Comparison of ENCODE assay signal across 1 cellular context in the genomic region with DNA sequence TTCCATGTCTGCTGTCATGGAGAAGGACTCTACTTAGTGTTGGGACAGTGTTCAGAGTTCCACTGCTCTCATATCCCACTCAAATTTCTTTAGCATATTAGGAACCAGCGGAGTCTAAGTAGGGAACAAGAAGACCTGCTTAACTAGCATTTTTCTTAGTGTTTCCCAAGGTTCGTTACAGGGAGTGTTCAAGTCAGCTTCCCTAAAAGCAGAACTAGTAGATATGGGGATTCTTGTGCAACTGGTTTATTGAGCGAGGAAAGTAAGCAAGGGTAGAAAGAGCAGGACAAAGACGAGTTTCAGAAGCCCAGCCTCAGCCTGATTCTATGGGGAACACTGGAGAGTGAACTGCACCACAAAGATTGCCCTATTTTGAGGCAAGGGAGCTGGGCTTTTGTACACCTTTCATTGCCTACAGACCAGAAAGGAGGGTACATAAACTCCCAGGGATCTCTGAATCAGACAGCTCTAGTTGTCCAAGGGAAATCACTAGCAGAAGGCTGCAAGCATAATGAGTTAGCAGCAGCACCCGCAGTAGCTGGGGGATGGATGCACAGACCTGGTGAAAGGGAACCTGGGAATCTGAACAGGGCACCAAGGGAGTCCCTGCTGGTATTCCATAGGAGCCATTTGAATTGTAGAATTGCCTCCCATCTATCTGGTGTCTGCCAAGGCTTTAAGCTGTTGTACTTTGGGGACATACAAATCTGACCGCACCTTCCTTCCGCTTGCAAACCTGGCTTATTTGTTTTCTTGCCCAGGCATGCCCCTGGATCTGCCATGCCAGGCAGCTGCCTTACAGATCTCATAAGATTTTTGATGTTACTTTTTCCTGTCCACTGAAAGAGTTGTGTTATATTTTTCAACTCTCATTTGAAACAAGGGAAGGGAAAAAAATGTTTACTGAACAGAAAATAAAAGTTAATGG.
TF ChIP-seq lines count a peak whose summit lies in the region.

No MANE protein-coding gene starts in this region.

TF ChIP-seq in HepG2, 621 proteins besides CTCF, POLR2A, EP300 and RAD21 (continued from another document):
- TF ChIP-seq ZNF496 (CRISPR knock-in tag; IDR thresholded peaks at IDR 0.05; ENCODE audit: insufficient replicate concordance) (no peak), HOXA3 (CRISPR knock-in tag; IDR thresholded peaks at IDR 0.05) (no peak), ZNF543 (CRISPR knock-in tag; IDR thresholded peaks at IDR 0.05) (no peak)
